In genomic region chr17:47999612-48000011, GRCh38 we compare ENCODE assay signal across 1 cellular context.
A peak's percentile ranks its signal among the peaks of the same experiment; 100 is the strongest.
TF ChIP-seq lines count a peak whose summit lies in the region.

No MANE protein-coding gene starts in this region.

TF ChIP-seq in HepG2, 621 proteins besides CTCF, POLR2A, EP300 and RAD21:
- TF ChIP-seq ZNF652 (CRISPR knock-in tag; IDR thresholded peaks at IDR 0.05; ENCODE audit: borderline replicate concordance, low read depth) (peak; percentile 73; the same call in 1 of the 2 replicates), RCOR2 (CRISPR knock-in tag; IDR thresholded peaks at IDR 0.05) (no peak), ARID4A (CRISPR knock-in tag; IDR thresholded peaks at IDR 0.05; ENCODE audit: borderline replicate concordance) (0 out of 2 replicates have a peak, but pooled peaks have one; percentile 22), CEBPB (IDR thresholded peaks at IDR 0.05; ENCODE audit: borderline replicate concordance, low read depth, low read length) (peak; percentile 78), ZBTB7B (CRISPR knock-in tag; IDR thresholded peaks at IDR 0.05) (no peak), REPIN1 (CRISPR knock-in tag; IDR thresholded peaks at IDR 0.05; ENCODE audit: borderline replicate concordance, low read depth) (no peak), ZNF34 (CRISPR knock-in tag; IDR thresholded peaks at IDR 0.05; ENCODE audit: borderline replicate concordance) (no peak), ZNF790 (CRISPR knock-in tag; IDR thresholded peaks at IDR 0.05; ENCODE audit: borderline replicate concordance) (no peak), ZFX (CRISPR knock-in tag; IDR thresholded peaks at IDR 0.05; ENCODE audit: low read depth) (no peak), SMC3 (IDR thresholded peaks at IDR 0.05; ENCODE audit: low read length) (0 out of 2 replicates have a peak, but pooled peaks have one; percentile 16), PHB2 (IDR thresholded peaks at IDR 0.05; ENCODE audit: partially characterized antibody) (no peak), ZNF235 (CRISPR knock-in tag; IDR thresholded peaks at IDR 0.05; ENCODE audit: borderline replicate concordance) (no peak), DDIT3 (CRISPR knock-in tag; IDR thresholded peaks at IDR 0.05) (no peak), ZBTB42 (CRISPR knock-in tag; IDR thresholded peaks at IDR 0.05) (no peak), ZNF292 (CRISPR knock-in tag; IDR thresholded peaks at IDR 0.05; ENCODE audit: borderline replicate concordance, low read depth) (no peak), REL (CRISPR knock-in tag; conservative IDR thresholded peaks at IDR 0.05) (no peak)
